In the genomic region with DNA sequence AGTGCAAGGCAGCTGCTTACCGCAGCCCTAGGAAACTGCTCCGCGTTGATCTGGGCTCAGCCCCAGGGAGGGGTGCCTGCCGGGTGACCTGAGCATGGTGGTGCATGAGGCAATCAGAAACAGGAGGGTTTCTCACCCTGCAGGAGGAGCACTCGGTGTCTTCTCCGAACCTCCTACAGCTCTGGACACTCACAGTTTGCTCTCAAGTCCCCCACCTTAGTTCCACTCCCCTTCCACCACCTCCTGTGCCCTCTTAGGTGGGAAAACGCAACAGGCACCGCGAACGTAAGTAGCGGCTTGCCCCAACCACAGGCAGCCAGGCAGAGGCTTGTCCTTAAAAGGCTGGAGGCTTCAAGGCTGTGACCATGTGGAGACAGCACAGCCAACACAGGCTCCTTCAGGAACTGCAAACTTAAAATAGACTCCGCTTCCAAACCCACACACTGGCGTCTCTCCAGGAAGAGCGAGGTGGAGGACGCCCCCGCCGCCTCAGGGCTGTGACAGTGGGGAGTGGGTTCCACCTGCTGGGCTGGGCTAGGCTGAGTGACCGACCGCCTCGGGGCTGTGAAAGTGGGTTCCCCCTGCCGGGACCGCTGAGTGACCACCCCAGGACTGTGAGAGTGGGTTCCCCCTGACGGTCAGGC, we compare ENCODE assay signal across 11 cellular contexts.
DNase-seq lines count a peak whose midpoint lies in the region; TF ChIP-seq lines count a peak whose summit lies in the region.
"Had no signal": no experiment of that assay in that cellular context is flagged by ENCODE, and none has a peak within 500 bp of the region (broad histone marks: within the 10 kb centered on the region; RNA-seq: fewer than 3 reads in every experiment).

No MANE protein-coding gene starts in this region.

- H3K27ac ChIP-seq in sigmoid colon (peak overlapping the region; percentile 83 to 91 (median 87)), RWPE1 (no peak overlapping the region)

- DNase-seq in G401 (ENCODE audit: low spot score) = peak; percentile 17
- peak; percentile 74 for DNase-seq in choroid plexus epithelial cell (ENCODE audit: low read depth)
- DNase-seq in iris pigment epithelial cell (ENCODE audit: low read depth) = peak; percentile 36
- peak; percentile 93 for DNase-seq in sigmoid colon
- no peak for DNase-seq in NOMO-1 (lab: John Stamatoyannopoulos, UW; ENCODE audit: unreplicated experiment in 2 of 2)
- DNase-seq in RWPE1 (ENCODE audit: low spot score) = no peak
- no peak for DNase-seq in NCI-H1092 (lab: John Stamatoyannopoulos, UW)
- DNase-seq in SKM-1 (lab: John Stamatoyannopoulos, UW; ENCODE audit: unreplicated experiment) = no peak
- DNase-seq: activated CD8-positive, alpha-beta memory T cell treated with anti-CD3 and anti-CD28 coated beads for 24 hours; activated naive CD8-positive, alpha-beta T cell treated with anti-CD3 and anti-CD28 coated beads, Interleukin-2, amount 10 ng/mL, durations not matched to agents 7 days and 5 days; NCI-H187 had no signal

- TF ChIP-seq POLR2A in sigmoid colon (IDR thresholded peaks at IDR 0.05) = peak; percentile 15 to 20

- no peaks in the 10 kb centered on the region for H3K36me3 ChIP-seq in sigmoid colon

- POLR2A ChIA-PET in RWPE1 (lab: Yijun Ruan, JAX; ENCODE audit: low non-redundant PET) = no interaction called here

- CTCF ChIA-PET in RWPE1 (lab: Yijun Ruan, JAX) = interaction anchor here (0.6 kb wide), 1 partner anchor 149 kb away, joined by 3 read pairs; no protein-coding TSS in a partner anchor

- no peaks in the 10 kb centered on the region for H3K9me3 ChIP-seq in sigmoid colon

- 78 to 86% methylated on average over 23 of the region's 23 CpGs for WGBS in sigmoid colon, 2 donors

- peaks cover 0 to 56% (median 51%) of the 10 kb centered on the region in 4 donors for H3K4me1 ChIP-seq in sigmoid colon

- no peak overlapping the region for H3K4me3 ChIP-seq in choroid plexus epithelial cell (ENCODE audit: low read depth, low read length)
- H3K4me3 ChIP-seq in sigmoid colon = peak overlapping the region in 2 of 4 donors; percentile 0 to 29

- peak in 2 of 4 donors; percentile 71 to 86 for TF ChIP-seq EP300 in sigmoid colon (IDR thresholded peaks at IDR 0.05)

- in situ Hi-C loops in G401 (cut with HindIII; ENCODE audit: low sequenced_read_pairs) = no loop called here

- no peaks in the 10 kb centered on the region for H3K27me3 ChIP-seq in sigmoid colon

- no peak for TF ChIP-seq CTCF in choroid plexus epithelial cell (conservative IDR thresholded peaks at IDR 0.05; ENCODE audit: low read depth, low read length)
- no peak for TF ChIP-seq CTCF in sigmoid colon (IDR thresholded peaks at IDR 0.05)
- no peak for TF ChIP-seq CTCF in RWPE1 (conservative IDR thresholded peaks at IDR 0.05; ENCODE audit: low read depth)

- intact Hi-C loops in sigmoid colon (cut with DNase I) = loop anchor here (5.0 to 10.0 kb wide), 2 partner anchors 39 to 609 kb away; no protein-coding TSS in a partner anchor

Comparison
In these comparisons a context has a peak if more than half of its experiments do, and no peak if none do; other contexts are left out.
1. DNase-seq: peak in G401 (single experiment), choroid plexus epithelial cell (single experiment), iris pigment epithelial cell (single experiment) and sigmoid colon (single experiment); none in NOMO-1 (0 of 2), RWPE1 (single experiment), NCI-H1092 (single experiment) and SKM-1 (single experiment).